In genomic region chr5:163459888-163460561, GRCh38 we compare ENCODE assay signal across 8 cellular contexts. TPM values are rescaled to one million over a fixed set of nuclear protein-coding genes. Genes with fewer than 3 reads are reported as not detected.
DNase-seq lines count a peak whose midpoint lies in the region; ATAC-seq, FAIRE-seq and TF ChIP-seq lines count a peak whose summit lies in the region.

NUDCD2 (minus strand) TSS chr5:163460102; CDS start chr5:163460050, 52 bp downstream.

- FAIRE-seq in GM12892 (lab: Jason Lieb, UNC), result peak; percentile 92

- peak; percentile 77 for ATAC-seq in HG02852 (IDR thresholded peaks at IDR 0.05; ENCODE audit: unreplicated experiment)
- ATAC-seq in left cardiac atrium, result peak; percentile 95 to 97

- intact Hi-C loops in left cardiac atrium (cut with DNase I) (loop anchor here in 1 of 2 donors (5.0 kb wide), 1 partner anchor 42 kb away; no protein-coding TSS in a partner anchor), posterior vena cava (cut with DNase I) (no loop called here)

- DNase-seq in GM12892 (ENCODE audit: insufficient read length) (peak; percentile 56), NCI-H146 (lab: John Stamatoyannopoulos, UW) (peak; percentile 96), T-helper 1 cell (peak; percentile 87 to 98 (median 93)), amniotic epithelial cell (ENCODE audit: low read depth) (peak; percentile 99), left cardiac atrium (peak; percentile 97), posterior vena cava (ENCODE audit: low spot score) (peak; percentile 99), ureter (ENCODE audit: low spot score) (peak; percentile 96)

- TF ChIP-seq POLR2A in GM12892 (IDR thresholded peaks at IDR 0.05; ENCODE audit: low read depth, low read length), result peak; percentile 91

RNA-seq across cellular contexts. Expression of gene NUDCD2, which starts in this region (rescaled TPM):
- 17.3 TPM for polyA plus RNA-seq in GM12892 (2012; ENCODE audit: missing spikeins)
- total RNA-seq in left cardiac atrium (10 to 100 TPM; 15.7 to 16.4 TPM), posterior vena cava (10 to 100 TPM; 17.8 to 21.6 TPM), ureter (28.1 TPM)

Comparison
In these comparisons a context has a peak if more than half of its experiments do, and no peak if none do; other contexts are left out.
1. Peak in every context shown above with its lines: DNase-seq and ATAC-seq.